Comparison of ENCODE assay signal across 9 cellular contexts in the genomic region with DNA sequence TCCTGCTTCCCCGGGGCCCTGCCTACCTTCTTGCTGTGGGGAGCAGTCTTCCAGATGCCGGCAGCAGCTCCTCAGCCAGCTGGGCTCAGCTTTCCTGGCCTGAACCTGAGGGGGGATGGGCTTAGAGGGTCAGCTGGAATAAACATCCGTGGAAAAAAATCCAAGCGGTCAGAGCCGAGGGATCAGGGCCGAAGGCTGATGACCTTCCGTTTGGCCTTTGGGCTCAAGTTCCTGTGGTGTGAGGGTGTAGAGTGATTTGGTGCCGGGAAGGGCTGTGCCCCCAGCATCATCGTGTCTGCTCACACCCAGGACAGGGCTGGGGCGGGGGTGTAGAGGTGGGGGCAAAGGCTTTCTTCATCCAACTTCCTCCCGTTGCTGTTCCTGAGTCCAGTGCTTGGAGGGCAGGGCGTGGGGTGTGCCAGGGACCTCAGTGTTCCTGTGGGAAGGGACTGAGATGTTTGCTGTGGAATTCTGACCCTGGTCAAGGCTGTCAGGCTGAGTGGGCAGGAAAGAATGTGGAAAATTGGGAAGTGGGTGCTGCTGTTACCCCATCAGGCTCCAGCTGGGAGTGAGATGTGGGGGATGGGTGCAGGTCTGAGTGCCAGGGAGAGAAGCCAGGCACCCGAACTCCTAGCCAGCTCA. TPM values are rescaled to one million over a fixed set of nuclear protein-coding genes. Genes with fewer than 3 reads are reported as not detected.
DNase-seq lines count a peak whose midpoint lies in the region; ATAC-seq and TF ChIP-seq lines count a peak whose summit lies in the region.
"Had no signal": no experiment of that assay in that cellular context is flagged by ENCODE, and none has a peak within 500 bp of the region (broad histone marks: within the 10 kb centered on the region; RNA-seq: fewer than 3 reads in every experiment).

No MANE protein-coding gene starts in this region.

- H3K9ac ChIP-seq in Karpas-422 (ENCODE audit: low read length): peak overlapping the region; percentile 43

- H2AFZ ChIP-seq in Karpas-422 (ENCODE audit: low read length): no peak overlapping the region

- H3K27ac ChIP-seq in Karpas-422 (ENCODE audit: low read length) (peak overlapping the region; percentile 88), esophagus muscularis mucosa (replicated peaks in 1 of 4) (peak overlapping the region; percentile 68 to 79 (median 74)), transverse colon (peak overlapping the region; percentile 60 to 77 (median 66))

- TF ChIP-seq CTCF in esophagus muscularis mucosa (IDR thresholded peaks at IDR 0.05): no peak
- no peak for TF ChIP-seq CTCF in mucosa of descending colon (IDR thresholded peaks at IDR 0.05)
- TF ChIP-seq CTCF in transverse colon (IDR thresholded peaks at IDR 0.05): no peak

- H3K9me3 ChIP-seq in Karpas-422 (ENCODE audit: low read length) (no peaks in the 10 kb centered on the region), esophagus muscularis mucosa (no peaks in the 10 kb centered on the region), mucosa of descending colon (no peaks in the 10 kb centered on the region), transverse colon (no peaks in the 10 kb centered on the region)

- 0 out of 2 replicates have a peak, but pooled peaks cover 4% of the 10 kb centered on the region for H4K20me1 ChIP-seq in Karpas-422 (ENCODE audit: insufficient read depth, low read depth, low read length)

- in situ Hi-C loops in transverse colon (cut with MboI; ENCODE audit: low pct_ligation_motif_present in 1 of 4, low pct_unique_long_range_greater_than_20kb in 1 of 4, low sequenced_read_pairs in 3 of 4): loop anchor here in 3 of 4 donors (5.0 to 10.0 kb wide), 2 partner anchors 55 to 57 kb away; no protein-coding TSS in a partner anchor

- intact Hi-C loops in esophagus muscularis mucosa (cut with DNase I): no loop called here
- intact Hi-C loops in mucosa of descending colon (cut with DNase I, micrococcal nuclease): loop anchor here (5.0 kb wide), 1 partner anchor 55 kb away; no protein-coding TSS in a partner anchor
- intact Hi-C loops in transverse colon (cut with DNase I; ENCODE audit: low total_unique reads): loop anchor here (2.0 kb wide), 1 partner anchor 55 kb away; no protein-coding TSS in a partner anchor

- H3K4me1 ChIP-seq in Karpas-422 (ENCODE audit: low read length): peaks cover 45% of the 10 kb centered on the region
- H3K4me1 ChIP-seq in esophagus muscularis mucosa: peaks cover 30 to 46% (median 43%) of the 10 kb centered on the region in 4 donors
- H3K4me1 ChIP-seq in mucosa of descending colon (ENCODE audit: low read depth): peaks cover 9% of the 10 kb centered on the region
- peaks cover 11 to 27% (median 14%) of the 10 kb centered on the region in 4 donors for H3K4me1 ChIP-seq in transverse colon

- H3K4me3 ChIP-seq in Karpas-422 (ENCODE audit: low read length) (no peak overlapping the region), esophagus muscularis mucosa (peak overlapping the region in 3 of 4 donors; percentile 22 to 52 (median 38)), mucosa of descending colon (no peak overlapping the region), transverse colon (no peak overlapping the region)

- 0 out of 2 replicates have a peak, but pooled peaks cover 8% of the 10 kb centered on the region for H3K36me3 ChIP-seq in Karpas-422 (ENCODE audit: insufficient read depth, low read length)
- peaks cover 8 to 29% (median 20%) of the 10 kb centered on the region in 4 donors for H3K36me3 ChIP-seq in esophagus muscularis mucosa
- H3K36me3 ChIP-seq in mucosa of descending colon (ENCODE audit: low read depth): no peaks in the 10 kb centered on the region
- H3K36me3 ChIP-seq in transverse colon: peaks cover 0 to 2% (median under 1%) of the 10 kb centered on the region in 4 donors

- H3K79me2 ChIP-seq in Karpas-422 (ENCODE audit: low read length): no peaks in the 10 kb centered on the region

- TF ChIP-seq EP300 in esophagus muscularis mucosa (IDR thresholded peaks at IDR 0.05) (no peak), transverse colon (IDR thresholded peaks at IDR 0.05; ENCODE audit: low read depth) (no peak)

- H3K4me2 ChIP-seq in Karpas-422 (ENCODE audit: low read depth, low read length, poor library complexity, severe bottlenecking): peak overlapping the region; percentile 56

- H3K27me3 ChIP-seq in Karpas-422 (ENCODE audit: low read length): no peaks in the 10 kb centered on the region
- peaks cover 0 to 8% (median 0%) of the 10 kb centered on the region in 4 donors for H3K27me3 ChIP-seq in esophagus muscularis mucosa
- no peaks in the 10 kb centered on the region for H3K27me3 ChIP-seq in transverse colon

- WGBS in esophagus muscularis mucosa: 51% methylated on average over 10 of the region's 13 CpGs
- 40 to 63% methylated on average over 3 to 13 of the region's 13 CpGs for WGBS in transverse colon (ENCODE audit: low coverage in 1 of 2), 2 donors

- ATAC-seq in mucosa of descending colon (peak; percentile 7), HG03135 (IDR thresholded peaks at IDR 0.05; ENCODE audit: unreplicated experiment) (no peak)

- no peak for DNase-seq in Karpas-422
- no peak for DNase-seq in esophagus muscularis mucosa (ENCODE audit: extremely low spot score)
- DNase-seq in mucosa of descending colon: peak in 1 of 3 donors; percentile 41
- DNase-seq in transverse colon: no peak
- DNase-seq in NCI-H524 treated with DMSO at 0.1 percent for 48 hours (lab: John Stamatoyannopoulos, UW): no peak
- no peak for DNase-seq in activated CD4-positive, alpha-beta T cell treated with anti-CD3 and anti-CD28 coated beads for 4 hours
- DNase-seq: PC-3; stimulated activated naive CD8-positive, alpha-beta T cell treated with anti-CD3 and anti-CD28 coated beads, Interleukin-15, amount 100 ng/mL, for 72 hours had no signal

- no peak for TF ChIP-seq POLR2A in esophagus muscularis mucosa (IDR thresholded peaks at IDR 0.05; ENCODE audit: low read depth)
- TF ChIP-seq POLR2A in transverse colon (IDR thresholded peaks at IDR 0.05): no peak

- no peaks in the 10 kb centered on the region for H3K9me2 ChIP-seq in Karpas-422 (replicated peaks; ENCODE audit: insufficient read depth, low read length)

RNA-seq across cellular contexts. Expression of a gene that starts 2.6 kb away (rescaled TPM):
- 0.75 TPM in 1 of 2 replicates, not detected in the other for total RNA-seq in Karpas-422 (2014; rRNA removed; shearing (Covaris generic); ENCODE audit: low replicate concordance)
- total RNA-seq in esophagus muscularis mucosa (10 to 100 TPM in 1 of 4 donors, 1 to 10 TPM in 3; 2.1 to 26.6 (median 5.6) TPM), mucosa of descending colon (under 1 TPM in 2 of 3 donors, not detected in 1; 0.32 to 0.41 TPM), transverse colon (1 to 10 TPM in 1 of 4 donors, under 1 TPM in 2, not detected in 1; 0.64 to 1.5 (median 0.80) TPM)
- total RNA-seq: PC-3 had no signal

RNA-seq across cellular contexts. Expression of a gene that starts 12.4 kb away (rescaled TPM):
- total RNA-seq in Karpas-422 (2014; rRNA removed; shearing (Covaris generic); ENCODE audit: low replicate concordance): 31.9 and 63.0 TPM in 2 replicates
- total RNA-seq in esophagus muscularis mucosa: 10 to 100 TPM; 30.3 to 71.4 (median 61.2) TPM
- total RNA-seq in mucosa of descending colon: 10 to 100 TPM; 30.1 to 37.5 (median 33.0) TPM
- total RNA-seq in transverse colon: 10 to 100 TPM; 15.7 to 64.1 (median 51.6) TPM

RNA-seq across cellular contexts. Expression of a gene that starts 30.9 kb away (rescaled TPM):
- 11.7 and 26.9 TPM in 2 replicates for total RNA-seq in Karpas-422 (2014; rRNA removed; shearing (Covaris generic); ENCODE audit: low replicate concordance)
- total RNA-seq in esophagus muscularis mucosa: 10 to 100 TPM; 26.2 to 88.1 (median 59.4) TPM
- total RNA-seq in mucosa of descending colon: 100 to 1,000 TPM in 1 of 3 donors, 10 to 100 TPM in 2; 16.2 to 123 (median 44.6) TPM
- total RNA-seq in transverse colon: 100 to 1,000 TPM in 1 of 4 donors, 10 to 100 TPM in 3; 50.7 to 102 (median 76.9) TPM

Comparison
In these comparisons a context has a peak if more than half of its experiments do, and no peak if none do; other contexts are left out.
1. H3K4me3 ChIP-seq: peak in esophagus muscularis mucosa (3 of 4); none in Karpas-422 (single experiment), mucosa of descending colon (single experiment) and transverse colon (0 of 4).
2. Peak in every context shown above with its lines, with median percentiles within 50 percentile points of each other: H3K27ac ChIP-seq.